Comparison of ENCODE assay signal across 1 cellular context in genomic region chrX:30975467-30975866, GRCh38.
TF ChIP-seq lines count a peak whose summit lies in the region.

No MANE protein-coding gene starts in this region.

TF ChIP-seq in HepG2, 621 proteins besides CTCF, POLR2A, EP300 and RAD21 (continued from another document):
- TF ChIP-seq ZNF44 (CRISPR knock-in tag; IDR thresholded peaks at IDR 0.05) (no peak), STAG1 (CRISPR knock-in tag; IDR thresholded peaks at IDR 0.05) (0 out of 2 replicates have a peak, but pooled peaks have one; percentile 5), SP1 (IDR thresholded peaks at IDR 0.05) (no peak), SP1 (CRISPR knock-in tag; IDR thresholded peaks at IDR 0.05) (no peak), HDAC2 (CRISPR knock-in tag; IDR thresholded peaks at IDR 0.05) (peak; percentile 72), NFYB (CRISPR knock-in tag; IDR thresholded peaks at IDR 0.05) (no peak), HDAC1 (CRISPR knock-in tag; IDR thresholded peaks at IDR 0.05) (0 out of 2 replicates have a peak, but pooled peaks have one; percentile 29), SMC3 (IDR thresholded peaks at IDR 0.05; ENCODE audit: low read length) (no peak), NPAS2 (CRISPR knock-in tag; IDR thresholded peaks at IDR 0.05; ENCODE audit: borderline replicate concordance) (no peak), PLRG1 (conservative IDR thresholded peaks at IDR 0.05) (no peak), U2AF1 (optimal IDR thresholded peaks at IDR 0.05; ENCODE audit: low read depth, low read length) (no peak), ZKSCAN8 (CRISPR knock-in tag; IDR thresholded peaks at IDR 0.05; ENCODE audit: borderline replicate concordance) (0 out of 2 replicates have a peak, but pooled peaks have one; percentile 37), DPF2 (CRISPR knock-in tag; IDR thresholded peaks at IDR 0.05; ENCODE audit: borderline replicate concordance, low read depth) (peak; percentile 55; the same call in 1 of the 2 replicates), HNF4A (CRISPR knock-in tag; IDR thresholded peaks at IDR 0.05) (peak; percentile 62), HNRNPH1 (optimal IDR thresholded peaks at IDR 0.05; ENCODE audit: low read depth, low read length) (no peak), ZNF20 (CRISPR knock-in tag; IDR thresholded peaks at IDR 0.05) (no peak), EED (CRISPR knock-in tag; IDR thresholded peaks at IDR 0.05) (no peak), CENPT (CRISPR knock-in tag; IDR thresholded peaks at IDR 0.05; ENCODE audit: low read depth) (no peak), MEF2D (CRISPR knock-in tag; IDR thresholded peaks at IDR 0.05) (no peak), ZNF337 (CRISPR knock-in tag; IDR thresholded peaks at IDR 0.05; ENCODE audit: borderline replicate concordance, low read depth) (no peak), ZBTB1 (CRISPR knock-in tag; IDR thresholded peaks at IDR 0.05; ENCODE audit: borderline replicate concordance) (no peak), GATAD2A (CRISPR knock-in tag; IDR thresholded peaks at IDR 0.05) (peak; percentile 48; the same call in 1 of the 2 replicates), CREB1 (IDR thresholded peaks at IDR 0.05) (no peak), CREB1 (CRISPR knock-in tag; IDR thresholded peaks at IDR 0.05) (0 out of 2 replicates have a peak, but pooled peaks have one; percentile 12), ZNF709 (CRISPR knock-in tag; IDR thresholded peaks at IDR 0.05) (no peak), ATF5 (CRISPR knock-in tag; IDR thresholded peaks at IDR 0.05; ENCODE audit: low read depth) (no peak), YY1 (IDR thresholded peaks at IDR 0.05; ENCODE audit: insufficient read depth, insufficient replicate concordance, low read depth, low read length) (no peak), NFATC3 (CRISPR knock-in tag; IDR thresholded peaks at IDR 0.05) (no peak), BCL6 (CRISPR knock-in tag; IDR thresholded peaks at IDR 0.05) (peak; percentile 42; the same call in 1 of the 2 replicates), DZIP1 (CRISPR knock-in tag; IDR thresholded peaks at IDR 0.05) (no peak), MLX (CRISPR knock-in tag; IDR thresholded peaks at IDR 0.05) (no peak), HINFP (CRISPR knock-in tag; IDR thresholded peaks at IDR 0.05; ENCODE audit: low read depth) (no peak), STAT5B (CRISPR knock-in tag; IDR thresholded peaks at IDR 0.05) (no peak), HIVEP1 (CRISPR knock-in tag; IDR thresholded peaks at IDR 0.05) (no peak), SOX13 (IDR thresholded peaks at IDR 0.05) (no peak), SOX13 (CRISPR knock-in tag; conservative IDR thresholded peaks at IDR 0.05 in 1 of 2, IDR thresholded peaks at IDR 0.05 in 1 of 2) (peak in 1 of 2 experiments; percentile 62; a peak in 1 of 4 replicates), ARID5B (CRISPR knock-in tag; IDR thresholded peaks at IDR 0.05) (peak; percentile 61), TARDBP (CRISPR knock-in tag; IDR thresholded peaks at IDR 0.05) (no peak; the same call in 1 of the 2 replicates), ZNF543 (CRISPR knock-in tag; IDR thresholded peaks at IDR 0.05) (no peak), CHD4 (IDR thresholded peaks at IDR 0.05; ENCODE audit: borderline replicate concordance, low read length) (no peak), PPARG (CRISPR knock-in tag; conservative IDR thresholded peaks at IDR 0.05) (no peak), ZMAT5 (CRISPR knock-in tag; IDR thresholded peaks at IDR 0.05; ENCODE audit: borderline replicate concordance, low read depth) (no peak), CREM (IDR thresholded peaks at IDR 0.05) (peak; percentile 54; the same call in 1 of the 2 replicates), CREM (CRISPR knock-in tag; IDR thresholded peaks at IDR 0.05) (no peak)
- TF ChIP-seq, protein P1, sequence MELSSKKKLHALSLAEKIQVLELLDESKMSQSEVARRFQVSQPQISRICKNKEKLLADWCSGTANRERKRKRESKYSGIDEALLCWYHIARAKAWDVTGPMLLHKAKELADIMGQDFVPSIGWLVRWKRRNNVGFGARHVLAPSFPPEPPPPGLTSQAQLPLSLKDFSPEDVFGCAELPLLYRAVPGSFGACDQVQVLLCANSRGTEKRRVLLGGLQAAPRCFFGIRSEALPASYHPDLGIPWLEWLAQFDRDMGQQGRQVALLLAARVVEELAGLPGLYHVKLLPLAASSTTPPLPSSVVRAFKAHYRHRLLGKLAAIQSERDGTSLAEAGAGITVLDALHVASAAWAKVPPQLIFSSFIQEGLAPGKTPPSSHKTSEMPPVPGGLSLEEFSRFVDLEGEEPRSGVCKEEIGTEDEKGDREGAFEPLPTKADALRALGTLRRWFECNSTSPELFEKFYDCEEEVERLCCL (CRISPR knock-in tag; IDR thresholded peaks at IDR 0.05; ENCODE audit: borderline replicate concordance), result no peak
- TF ChIP-seq, protein P2, sequence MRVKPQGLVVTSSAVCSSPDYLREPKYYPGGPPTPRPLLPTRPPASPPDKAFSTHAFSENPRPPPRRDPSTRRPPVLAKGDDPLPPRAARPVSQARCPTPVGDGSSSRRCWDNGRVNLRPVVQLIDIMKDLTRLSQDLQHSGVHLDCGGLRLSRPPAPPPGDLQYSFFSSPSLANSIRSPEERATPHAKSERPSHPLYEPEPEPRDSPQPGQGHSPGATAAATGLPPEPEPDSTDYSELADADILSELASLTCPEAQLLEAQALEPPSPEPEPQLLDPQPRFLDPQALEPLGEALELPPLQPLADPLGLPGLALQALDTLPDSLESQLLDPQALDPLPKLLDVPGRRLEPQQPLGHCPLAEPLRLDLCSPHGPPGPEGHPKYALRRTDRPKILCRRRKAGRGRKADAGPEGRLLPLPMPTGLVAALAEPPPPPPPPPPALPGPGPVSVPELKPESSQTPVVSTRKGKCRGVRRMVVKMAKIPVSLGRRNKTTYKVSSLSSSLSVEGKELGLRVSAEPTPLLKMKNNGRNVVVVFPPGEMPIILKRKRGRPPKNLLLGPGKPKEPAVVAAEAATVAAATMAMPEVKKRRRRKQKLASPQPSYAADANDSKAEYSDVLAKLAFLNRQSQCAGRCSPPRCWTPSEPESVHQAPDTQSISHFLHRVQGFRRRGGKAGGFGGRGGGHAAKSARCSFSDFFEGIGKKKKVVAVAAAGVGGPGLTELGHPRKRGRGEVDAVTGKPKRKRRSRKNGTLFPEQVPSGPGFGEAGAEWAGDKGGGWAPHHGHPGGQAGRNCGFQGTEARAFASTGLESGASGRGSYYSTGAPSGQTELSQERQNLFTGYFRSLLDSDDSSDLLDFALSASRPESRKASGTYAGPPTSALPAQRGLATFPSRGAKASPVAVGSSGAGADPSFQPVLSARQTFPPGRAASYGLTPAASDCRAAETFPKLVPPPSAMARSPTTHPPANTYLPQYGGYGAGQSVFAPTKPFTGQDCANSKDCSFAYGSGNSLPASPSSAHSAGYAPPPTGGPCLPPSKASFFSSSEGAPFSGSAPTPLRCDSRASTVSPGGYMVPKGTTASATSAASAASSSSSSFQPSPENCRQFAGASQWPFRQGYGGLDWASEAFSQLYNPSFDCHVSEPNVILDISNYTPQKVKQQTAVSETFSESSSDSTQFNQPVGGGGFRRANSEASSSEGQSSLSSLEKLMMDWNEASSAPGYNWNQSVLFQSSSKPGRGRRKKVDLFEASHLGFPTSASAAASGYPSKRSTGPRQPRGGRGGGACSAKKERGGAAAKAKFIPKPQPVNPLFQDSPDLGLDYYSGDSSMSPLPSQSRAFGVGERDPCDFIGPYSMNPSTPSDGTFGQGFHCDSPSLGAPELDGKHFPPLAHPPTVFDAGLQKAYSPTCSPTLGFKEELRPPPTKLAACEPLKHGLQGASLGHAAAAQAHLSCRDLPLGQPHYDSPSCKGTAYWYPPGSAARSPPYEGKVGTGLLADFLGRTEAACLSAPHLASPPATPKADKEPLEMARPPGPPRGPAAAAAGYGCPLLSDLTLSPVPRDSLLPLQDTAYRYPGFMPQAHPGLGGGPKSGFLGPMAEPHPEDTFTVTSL (CRISPR knock-in tag; IDR thresholded peaks at IDR 0.05; ENCODE audit: borderline replicate concordance), result no peak; the same call in 1 of the 2 replicates
TF ChIP-seq in HepG2: peak in this region for 38.
